ENCODE assay signal across 8 cellular contexts in genomic region chr2:128027801-128028667, GRCh38. TPM values are rescaled to one million over a fixed set of nuclear protein-coding genes. Genes with fewer than 3 reads are reported as not detected.
DNase-seq lines count a peak whose midpoint lies in the region; ATAC-seq and TF ChIP-seq lines count a peak whose summit lies in the region.

SAP130 (minus strand) TSS chr2:128028059; CDS start chr2:128026292, 1,767 bp downstream.

- no peak within 1 kb of the TSS for H3K23ac ChIP-seq in H9 (ENCODE audit: insufficient read length, low read depth, low read length)

- H2AFZ ChIP-seq in H9 (ENCODE audit: low read length): no peak within 1 kb of the TSS

- H3K27me3 ChIP-seq in H9 (ENCODE audit: insufficient read depth, low read length): peaks cover 4% of the 10 kb centered on the region; the same call in 1 of the 2 replicates

- no peak within 1 kb of the TSS for H2BK5ac ChIP-seq in H9 (ENCODE audit: insufficient read length, low read length)

- H2BK12ac ChIP-seq in H9 (ENCODE audit: insufficient read length, low read depth, low read length): no peak within 1 kb of the TSS

- peak; percentile 95 for DNase-seq in G401 (ENCODE audit: low spot score)
- peak; percentile 99 for DNase-seq in H9
- peak; percentile 93 for DNase-seq in M059J (ENCODE audit: low read depth)
- DNase-seq in activated T-helper 2 cell treated with anti-CD3 and anti-CD28 coated beads, Interferon-gamma antibody, Interleukin-2, Interleukin-4, amounts not matched to agents 10 μg/mL and 5 μg/mL and 100 μg/mL, durations not matched to agents 14 hours and 24 hours and 36 hours (ENCODE audit: low spot score): peak; percentile 98
- DNase-seq in fibroblast of peridontal ligament (ENCODE audit: extremely low read depth): peak; percentile 82
- DNase-seq in natural killer cell: peak; percentile 98
- peak; percentile 95 to 98 (median 96) for DNase-seq in stimulated activated naive CD4-positive, alpha-beta T cell (lab: John Stamatoyannopoulos, UW)

- in situ Hi-C loops in G401 (cut with HindIII; ENCODE audit: low sequenced_read_pairs): no loop called here

- H3K27ac Mint-ChIP-seq in H9 (peak within 1 kb of the TSS; percentile 28 to 95 (median 94); a peak in 4 of 7 replicates), natural killer cell (peak within 1 kb of the TSS; percentile 85 to 96)
- H3K27ac Mint-ChIP-seq in activated T-helper 2 cell treated with anti-CD3 and anti-CD28 coated beads, Interferon-gamma antibody, Interleukin-2, Interleukin-4, amounts not matched to agents 10 μg/mL and 5 μg/mL and 100 μg/mL, durations not matched to agents 14 hours and 24 hours and 36 hours: peak within 1 kb of the TSS; percentile 85

- no CpG with 5 or more reads among the region's 106 CpGs for WGBS in H9 (ENCODE audit: extremely low coverage, insufficient read length, low lambda C conversion rate)

- no peak within 1 kb of the TSS for H4K91ac ChIP-seq in H9 (ENCODE audit: insufficient read length, low read depth, low read length)

- H3K23me2 ChIP-seq in H9 (ENCODE audit: insufficient read length, low read depth, low read length, poor library complexity, severe bottlenecking): peaks cover 5% of the 10 kb centered on the region

- no peaks in the 10 kb centered on the region for H3K9me3 ChIP-seq in H9 (ENCODE audit: control insufficient read depth, low read depth, low read length)

- no peak within 1 kb of the TSS for H3K4ac ChIP-seq in H9 (ENCODE audit: low read depth, low read length)

- no peak within 1 kb of the TSS for H2BK20ac ChIP-seq in H9 (ENCODE audit: low read depth, low read length, poor library complexity, severe bottlenecking)

- no peaks in the 10 kb centered on the region for H3K4me1 ChIP-seq in H9 (ENCODE audit: insufficient read depth, low read length)

- H3K27me3 Mint-ChIP-seq in H9 (ENCODE audit: low read depth) (peaks cover 25% of the 10 kb centered on the region), natural killer cell (ENCODE audit: low read depth in 2 of 2) (peaks cover 6 to 13% of the 10 kb centered on the region in 2 donors)
- H3K27me3 Mint-ChIP-seq in activated T-helper 2 cell treated with anti-CD3 and anti-CD28 coated beads, Interferon-gamma antibody, Interleukin-2, Interleukin-4, amounts not matched to agents 10 μg/mL and 5 μg/mL and 100 μg/mL, durations not matched to agents 14 hours and 24 hours and 36 hours (ENCODE audit: low read depth): peaks cover 2% of the 10 kb centered on the region

- H3K9ac ChIP-seq in H9 (ENCODE audit: extremely low read depth, insufficient read length, low read length): peak within 1 kb of the TSS; percentile 92

- no peak within 1 kb of the TSS for H3K27ac ChIP-seq in H9 (ENCODE audit: insufficient read length, low read depth, low read length)

- H3K4me1 Mint-ChIP-seq in H9: peaks cover 14 to 16% of the 10 kb centered on the region in 2 experiments
- H3K4me1 Mint-ChIP-seq in activated T-helper 2 cell treated with anti-CD3 and anti-CD28 coated beads, Interferon-gamma antibody, Interleukin-2, Interleukin-4, amounts not matched to agents 10 μg/mL and 5 μg/mL and 100 μg/mL, durations not matched to agents 14 hours and 24 hours and 36 hours (ENCODE audit: low read depth): peaks cover 12% of the 10 kb centered on the region
- H3K4me1 Mint-ChIP-seq in natural killer cell: peaks cover 9 to 26% of the 10 kb centered on the region in 2 donors

- peaks cover 1 to 10% (median 8%) of the 10 kb centered on the region in 3 experiments; a peak in 4 of 7 replicates for H3K36me3 Mint-ChIP-seq in H9 (ENCODE audit: insufficient read depth in 1 of 3, low read depth in 3 of 3)
- H3K36me3 Mint-ChIP-seq in activated T-helper 2 cell treated with anti-CD3 and anti-CD28 coated beads, Interferon-gamma antibody, Interleukin-2, Interleukin-4, amounts not matched to agents 10 μg/mL and 5 μg/mL and 100 μg/mL, durations not matched to agents 14 hours and 24 hours and 36 hours (ENCODE audit: low read depth): peaks cover 10% of the 10 kb centered on the region
- H3K36me3 Mint-ChIP-seq in natural killer cell: no peaks in the 10 kb centered on the region

- peak; percentile 74 for TF ChIP-seq POLR2A in Raji (IDR thresholded peaks at IDR 0.05; ENCODE audit: insufficient read depth, low read depth, low read length)

- ATAC-seq in natural killer cell: peak; percentile 76 to 89 (median 78)

- H2BK120ac ChIP-seq in H9 (ENCODE audit: low read depth, low read length, poor library complexity, severe bottlenecking): no peak within 1 kb of the TSS

- no peak within 1 kb of the TSS for H2AK5ac ChIP-seq in H9 (ENCODE audit: insufficient read length, low read length)

- peaks cover 4% of the 10 kb centered on the region for H3K79me1 ChIP-seq in H9 (ENCODE audit: insufficient read depth, low read depth, low read length, poor library complexity, severe bottlenecking)

- H3T11ph ChIP-seq in H9 (ENCODE audit: low read length): no peak within 1 kb of the TSS

- peak within 1 kb of the TSS; percentile 85 for H3K4me2 ChIP-seq in H9 (ENCODE audit: insufficient read depth, insufficient read length, low read length)

- H3K9me3 Mint-ChIP-seq in H9 (peaks cover 12 to 14% of the 10 kb centered on the region in 2 experiments), natural killer cell (no peaks in the 10 kb centered on the region)
- H3K9me3 Mint-ChIP-seq in activated T-helper 2 cell treated with anti-CD3 and anti-CD28 coated beads, Interferon-gamma antibody, Interleukin-2, Interleukin-4, amounts not matched to agents 10 μg/mL and 5 μg/mL and 100 μg/mL, durations not matched to agents 14 hours and 24 hours and 36 hours: peaks cover 13% of the 10 kb centered on the region

- peak within 1 kb of the TSS; percentile 77 for H3K18ac ChIP-seq in H9 (ENCODE audit: insufficient read length, low read depth, low read length)

- H4K8ac ChIP-seq in H9 (replicated peaks; ENCODE audit: insufficient read length, low read depth, low read length): no peak within 1 kb of the TSS

- no peaks in the 10 kb centered on the region for H4K20me1 ChIP-seq in H9 (ENCODE audit: control insufficient read depth, insufficient read depth, insufficient read length)

- H3K4me3 Mint-ChIP-seq in H9 (peak within 1 kb of the TSS; percentile 94 to 99), natural killer cell (peak within 1 kb of the TSS; percentile 97)
- H3K4me3 Mint-ChIP-seq in activated T-helper 2 cell treated with anti-CD3 and anti-CD28 coated beads, Interferon-gamma antibody, Interleukin-2, Interleukin-4, amounts not matched to agents 10 μg/mL and 5 μg/mL and 100 μg/mL, durations not matched to agents 14 hours and 24 hours and 36 hours (ENCODE audit: low read depth): peak within 1 kb of the TSS; percentile 97

- no peak within 1 kb of the TSS for H4K5ac ChIP-seq in H9 (ENCODE audit: insufficient read length, low read depth, low read length)

- H2BK15ac ChIP-seq in H9 (ENCODE audit: low read depth, low read length): no peak within 1 kb of the TSS

- H3K56ac ChIP-seq in H9 (ENCODE audit: insufficient read length, low read depth, low read length): no peak within 1 kb of the TSS

- intact Hi-C loops in activated T-helper 2 cell treated with anti-CD3 and anti-CD28 coated beads, Interferon-gamma antibody, Interleukin-2, Interleukin-4, amounts not matched to agents 10 μg/mL and 5 μg/mL and 100 μg/mL, durations not matched to agents 14 hours and 24 hours and 36 hours (cut with micrococcal nuclease): loop anchor here (1.0 to 10.0 kb wide), 6 partner anchors 63 to 501 kb away; partner anchors contain the start of genes AMMECR1L, IWS1, POLR2D and UGGT1
- intact Hi-C loops in natural killer cell (cut with micrococcal nuclease): loop anchor here (1.0 to 5.0 kb wide), 4 partner anchors 63 to 641 kb away; partner anchors contain the start of genes MAP3K2, POLR2D, SFT2D3 and UGGT1

- peak within 1 kb of the TSS; percentile 90 for H3K14ac ChIP-seq in H9 (ENCODE audit: insufficient read depth, low read length)

- peaks cover 6% of the 10 kb centered on the region; the same call in 1 of the 2 replicates for H3K79me2 ChIP-seq in H9 (ENCODE audit: insufficient read depth, low read length)

- no peak for TF ChIP-seq CTCF in H9 (conservative IDR thresholded peaks at IDR 0.05)
- TF ChIP-seq CTCF in natural killer cell (IDR thresholded peaks at IDR 0.05): no peak

RNA-seq across cellular contexts. Expression of gene SAP130, which starts in this region (rescaled TPM):
- 3.9 and 14.3 TPM in 2 replicates for total RNA-seq in G401 (2014; rRNA removed; shearing (Covaris generic))
- total RNA-seq in H9 (2021) (45.6 and 48.3 TPM in 2 replicates), natural killer cell (10 to 100 TPM; 33.6 to 43.7 (median 36.2) TPM)
- 9.9 and 12.7 TPM in 2 replicates for total RNA-seq in M059J (2014; rRNA removed; shearing (Covaris generic))
- 33.1 and 36.5 TPM in 2 replicates for total RNA-seq in activated T-helper 2 cell treated with anti-CD3 and anti-CD28 coated beads, Interferon-gamma antibody, Interleukin-2, Interleukin-4, amounts not matched to agents 10 μg/mL and 5 μg/mL and 100 μg/mL, durations not matched to agents 14 hours and 24 hours and 36 hours
